Comparison of ENCODE assay signal across 27 cellular contexts in the genomic region with DNA sequence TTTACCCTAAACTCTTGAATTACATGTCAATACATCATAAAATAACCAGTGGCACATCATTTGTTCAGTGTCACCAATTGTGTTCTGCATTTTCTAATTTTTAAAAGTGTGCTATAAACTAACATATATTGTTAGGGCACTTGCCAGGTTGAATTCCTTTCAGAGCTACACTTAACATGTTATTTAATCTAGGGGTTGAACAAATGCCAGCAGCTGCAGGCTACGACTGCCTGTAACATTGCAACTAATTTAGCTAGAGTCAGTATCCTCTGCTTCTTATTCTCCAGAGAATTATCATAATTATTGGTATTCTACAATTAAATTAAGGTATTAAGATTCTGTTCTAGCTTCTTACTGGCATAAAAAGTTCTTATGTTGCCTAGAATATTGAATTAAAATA. TPM values are rescaled to one million over a fixed set of nuclear protein-coding genes. Genes with fewer than 3 reads are reported as not detected.
DNase-seq lines count a peak whose midpoint lies in the region; ATAC-seq and TF ChIP-seq lines count a peak whose summit lies in the region.
"Had no signal": no experiment of that assay in that cellular context is flagged by ENCODE, and none has a peak within 500 bp of the region (broad histone marks: within the 10 kb centered on the region; RNA-seq: fewer than 3 reads in every experiment).

No MANE protein-coding gene starts in this region.

- ATAC-seq in HG03571 (IDR thresholded peaks at IDR 0.05; ENCODE audit: unreplicated experiment): no peak
- ATAC-seq: activated naive CD4-positive, alpha-beta T cell treated with anti-CD3 and anti-CD28 coated beads, Interleukin-2, amount 50 U/mL, for 72 hours; gastroesophageal sphincter; lower lobe of right lung; natural killer cell treated with Interleukin-12 subunit alpha and Interleukin-12 subunit beta and Interleukin-15 and Interleukin-18, amount 100 ng/mL, for 72 hours; T-cell; WTC11 had no signal

- H3K4me1 ChIP-seq in SJCRH30 (peaks cover 39% of the 10 kb centered on the region), osteoblast (ENCODE audit: insufficient read depth, low read length) (no peaks in the 10 kb centered on the region)

- no peaks in the 10 kb centered on the region for H4K20me1 ChIP-seq in osteoblast (ENCODE audit: insufficient read depth, low read length)

- no peak overlapping the region for H3K4me3 ChIP-seq in SJCRH30
- H3K4me3 ChIP-seq in osteoblast (ENCODE audit: insufficient read depth, low read length): no peak overlapping the region
- H3K4me3 ChIP-seq: gastroesophageal sphincter, hepatocyte, lower lobe of right lung, skin epidermis had no signal

- H3K4me2 ChIP-seq in osteoblast (ENCODE audit: insufficient read depth, low read length): no peak overlapping the region
- H3K4me2 ChIP-seq: hepatocyte had no signal

- DNase-seq in NCI-H2029 (lab: John Stamatoyannopoulos, UW) (peak; percentile 12), NCI-H2029 treated with DMSO at 0.1 percent for 48 hours (lab: John Stamatoyannopoulos, UW) (no peak), NCI-H128 (lab: John Stamatoyannopoulos, UW; ENCODE audit: unreplicated experiment) (peak; percentile 14), SJCRH30 (peak; percentile 18 to 58), osteoblast (ENCODE audit: insufficient read length, low spot score, missing footprints) (peak; percentile 15), Kasumi-1 (lab: John Stamatoyannopoulos, UW) (no peak), NCI-H748 treated with DMSO at 0.1 percent for 48 hours (lab: John Stamatoyannopoulos, UW) (no peak)
- DNase-seq: activated CD4-positive, alpha-beta T cell treated with anti-CD3 and anti-CD28 coated beads, Interleukin-2, amount 10 ng/mL, durations not matched to agents 24 days and 14 days; activated CD8-positive, alpha-beta memory T cell treated with anti-CD3 and anti-CD28 coated beads for 24 hours; activated effector memory CD4-positive, alpha-beta T cell treated with Interleukin-2 at 50 U/mL for 16 hours; activated T-cell treated with anti-CD3 and anti-CD28 coated beads for 4 hours; Calu3; EL; KG1; lower lobe of right lung; NCI-H1694; NCI-H2227 treated with DMSO at 0.1 percent for 48 hours; NCI-H82; stimulated activated naive CD4-positive, alpha-beta T cell treated with Interleukin-2 at 50 U/mL for 16 hours; T-cell had no signal

- no peak for TF ChIP-seq CTCF in osteoblast (IDR thresholded peaks at IDR 0.05; ENCODE audit: extremely low read depth, low read depth, low read length)

- H2AFZ ChIP-seq in osteoblast (ENCODE audit: low read length): no peak overlapping the region
- H2AFZ ChIP-seq: hepatocyte had no signal

- no peaks in the 10 kb centered on the region for H3K79me2 ChIP-seq in osteoblast (ENCODE audit: insufficient read depth, low read length)
- H3K79me2 ChIP-seq: hepatocyte had no signal

- H3K9me3 ChIP-seq in SJCRH30 (replicated peaks): 0 out of 2 replicates have a peak, but pooled peaks cover 2% of the 10 kb centered on the region
- no peaks in the 10 kb centered on the region for H3K9me3 ChIP-seq in osteoblast (ENCODE audit: low read depth, low read length)
- H3K9me3 ChIP-seq: lower lobe of right lung had no signal

- H3K27me3 ChIP-seq in SJCRH30 (no peaks in the 10 kb centered on the region), osteoblast (ENCODE audit: insufficient read depth, low read length) (no peaks in the 10 kb centered on the region)
- H3K27me3 ChIP-seq: gastroesophageal sphincter, hepatocyte had no signal

- no peaks in the 10 kb centered on the region for H3K36me3 ChIP-seq in SJCRH30
- no peaks in the 10 kb centered on the region for H3K36me3 ChIP-seq in osteoblast (ENCODE audit: insufficient read depth, low read length)
- H3K36me3 ChIP-seq: gastroesophageal sphincter, lower lobe of right lung had no signal

- H3K27ac ChIP-seq in SJCRH30: no peak overlapping the region
- H3K27ac ChIP-seq in osteoblast (ENCODE audit: low read depth, low read length): no peak overlapping the region
- H3K27ac ChIP-seq: hepatocyte, lower lobe of right lung, skin epidermis had no signal

RNA-seq across cellular contexts. Expression of gene ARHGAP42, which starts 46.4 kb away (rescaled TPM):
- 23.3 and 26.5 TPM in 2 replicates for total RNA-seq in SJCRH30 (2014; rRNA removed; shearing (Covaris generic))
- 9.4 and 10.9 TPM in 2 replicates for total RNA-seq in osteoblast
- total RNA-seq: activated CD4-positive, alpha-beta T cell treated with anti-CD3 and anti-CD28 coated beads, Interleukin-2, amount 10 ng/mL, durations not matched to agents 24 days and 14 days had no signal

Comparison
In these comparisons a context has a peak if more than half of its experiments do, and no peak if none do; other contexts are left out.
1. DNase-seq: peak in NCI-H2029 (single experiment), NCI-H128 (single experiment), SJCRH30 (2 of 2) and osteoblast (single experiment); none in NCI-H2029 treated with DMSO at 0.1 percent for 48 hours (single experiment), Kasumi-1 (0 of 2) and NCI-H748 treated with DMSO at 0.1 percent for 48 hours (single experiment).